In the genomic region with DNA sequence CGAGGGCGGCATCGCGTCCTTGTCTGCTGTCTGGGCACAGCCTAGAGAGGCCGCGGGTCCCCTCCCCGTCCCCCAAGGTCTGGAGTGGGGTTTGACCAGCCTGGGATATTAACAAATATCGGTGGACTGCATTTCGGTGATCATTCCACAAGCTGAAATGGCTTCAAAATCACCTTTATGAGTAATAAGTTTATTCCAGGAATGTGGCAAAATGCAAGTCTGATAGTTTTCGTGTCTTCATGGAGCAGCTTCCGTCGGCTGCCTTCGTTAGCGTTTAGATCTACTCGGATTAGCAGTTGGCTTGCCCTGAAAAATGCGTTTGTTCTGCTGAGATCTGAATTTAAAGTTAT, we compare ENCODE assay signal across 9 cellular contexts. TPM values are rescaled to one million over a fixed set of nuclear protein-coding genes. Genes with fewer than 3 reads are reported as not detected.
DNase-seq lines count a peak whose midpoint lies in the region; ATAC-seq, FAIRE-seq and TF ChIP-seq lines count a peak whose summit lies in the region.
"Had no signal": no experiment of that assay in that cellular context is flagged by ENCODE, and none has a peak within 500 bp of the region (broad histone marks: within the 10 kb centered on the region; RNA-seq: fewer than 3 reads in every experiment).

No MANE protein-coding gene starts in this region.

- CTCF ChIA-PET in activated CD8-positive, alpha-beta T cell treated with anti-CD3 and anti-CD28 coated beads for 36 hours (lab: Charles Lee): interaction anchor here (0.6 to 2.8 kb wide), 8 partner anchors 10 to 235 kb away, joined by 3 to 14 read pairs (median 5); no protein-coding TSS in a partner anchor

- POLR2A ChIA-PET in activated CD8-positive, alpha-beta T cell treated with anti-CD3 and anti-CD28 coated beads for 36 hours (lab: Charles Lee): interaction anchor here (0.6 to 1.4 kb wide), 2 partner anchors 19 to 165 kb away, joined by 3 read pairs; no protein-coding TSS in a partner anchor

- H3K36me3 Mint-ChIP-seq in activated CD8-positive, alpha-beta T cell treated with anti-CD3 and anti-CD28 coated beads for 36 hours (ENCODE audit: low read depth): no peaks in the 10 kb centered on the region

- dilution Hi-C loops in keratinocyte (cut with MboI; ENCODE audit: extremely low pct_ligation_motif_present, low sequenced_read_pairs): no loop called here

- WGBS in heart right ventricle, 2 donors: 36 to 45% methylated on average over 16 of the region's 16 CpGs

- no peaks in the 10 kb centered on the region for H3K36me3 ChIP-seq in heart right ventricle
- H3K36me3 ChIP-seq in keratinocyte (ENCODE audit: control insufficient read depth in 2 of 2, extremely low read depth in 1 of 2, insufficient read depth in 2 of 2, low read length in 2 of 2): no peaks in the 10 kb centered on the region
- H3K36me3 ChIP-seq: left lung had no signal

- H3K9ac ChIP-seq in keratinocyte (ENCODE audit: control insufficient read depth, extremely low read depth, insufficient read depth, low read length): no peak overlapping the region

- peaks cover 12% of the 10 kb centered on the region for H3K4me1 Mint-ChIP-seq in activated CD8-positive, alpha-beta T cell treated with anti-CD3 and anti-CD28 coated beads for 36 hours (ENCODE audit: low read depth)

- H3K4me1 ChIP-seq in heart right ventricle (peaks cover 0 to 23% (median 12%) of the 10 kb centered on the region in 9 donors), keratinocyte (ENCODE audit: control insufficient read depth, extremely low read depth, insufficient read depth, low read length) (no peaks in the 10 kb centered on the region)

- intact Hi-C loops in heart right ventricle (cut with DNase I) (loop anchor here (2.0 to 10.0 kb wide), 12 partner anchors 21 to 177 kb away; no protein-coding TSS in a partner anchor), Right ventricle myocardium superior (cut with DNase I) (loop anchor here (5.0 to 10.0 kb wide), 3 partner anchors 35 to 127 kb away; no protein-coding TSS in a partner anchor)
- intact Hi-C loops in activated CD8-positive, alpha-beta T cell treated with anti-CD3 and anti-CD28 coated beads for 36 hours (cut with micrococcal nuclease): loop anchor here (5.0 to 10.0 kb wide), 2 partner anchors 35 to 177 kb away; no protein-coding TSS in a partner anchor

- H3K27ac ChIP-seq in heart right ventricle (peak overlapping the region in 9 of 10 donors; percentile 68 to 89 (median 80)), keratinocyte (ENCODE audit: control insufficient read depth, insufficient read depth, low read length) (no peak overlapping the region)
- H3K27ac ChIP-seq: left lung had no signal

- DNase-seq in heart right ventricle (no peak), Right ventricle myocardium superior (no peak), keratinocyte (ENCODE audit: low read depth, low spot score) (no peak), EL (no peak), NCI-H1417 treated with DMSO at 0.1 percent for 48 hours (lab: John Stamatoyannopoulos, UW) (no peak)
- no peak for DNase-seq in activated CD8-positive, alpha-beta T cell treated with anti-CD3 and anti-CD28 coated beads for 36 hours
- no peak for DNase-seq in stimulated activated CD4-positive, alpha-beta T cell treated with anti-CD3 and anti-CD28 coated beads, Interleukin-4, amount 100 ng/mL, for 1 hour

- no peak overlapping the region for H3K27ac Mint-ChIP-seq in activated CD8-positive, alpha-beta T cell treated with anti-CD3 and anti-CD28 coated beads for 36 hours

- H3K4me3 Mint-ChIP-seq in activated CD8-positive, alpha-beta T cell treated with anti-CD3 and anti-CD28 coated beads for 36 hours: peak overlapping the region; percentile 75

- ATAC-seq in heart right ventricle (peak in 3 of 8 donors; percentile 12 to 32 (median 12)), Right ventricle myocardium superior (ENCODE audit: poor library complexity) (no peak), GM21619 (IDR thresholded peaks at IDR 0.05; ENCODE audit: unreplicated experiment) (no peak)
- ATAC-seq in activated CD8-positive, alpha-beta T cell treated with anti-CD3 and anti-CD28 coated beads for 36 hours: no peak

- H3K27me3 ChIP-seq in heart right ventricle (peaks cover 0 to 84% (median 69%) of the 10 kb centered on the region in 7 donors), keratinocyte (ENCODE audit: control insufficient read depth, extremely low read depth, insufficient read depth, low read length) (peaks cover 45% of the 10 kb centered on the region)

- H4K20me1 ChIP-seq in keratinocyte (ENCODE audit: control insufficient read depth, extremely low read depth, insufficient read depth, low read length): no peaks in the 10 kb centered on the region

- H3K79me2 ChIP-seq in keratinocyte (ENCODE audit: control insufficient read depth, insufficient read depth, low read length): no peaks in the 10 kb centered on the region

- TF ChIP-seq CTCF in heart right ventricle (IDR thresholded peaks at IDR 0.05) (no peak), keratinocyte (optimal IDR thresholded peaks at IDR 0.05 in 1 of 3, IDR thresholded peaks at IDR 0.05 in 1 of 3, conservative IDR thresholded peaks at IDR 0.05 in 1 of 3; ENCODE audit: extremely low read depth in 1 of 3, insufficient read depth in 2 of 3, low read length in 3 of 3) (no peak)
- no peak for TF ChIP-seq CTCF in activated CD8-positive, alpha-beta T cell treated with anti-CD3 and anti-CD28 coated beads for 36 hours (IDR thresholded peaks at IDR 0.05)

- no peak for FAIRE-seq in keratinocyte (lab: Jason Lieb, UNC)

- peak overlapping the region; percentile 79 for H3K4me2 ChIP-seq in keratinocyte (ENCODE audit: control insufficient read depth, extremely low read depth, insufficient read depth, low read depth, low read length)

- H3K9me3 ChIP-seq in heart right ventricle (no peaks in the 10 kb centered on the region), keratinocyte (ENCODE audit: control insufficient read depth, low read depth, low read length) (no peaks in the 10 kb centered on the region)
- H3K9me3 ChIP-seq: left lung had no signal

- peaks cover 33% of the 10 kb centered on the region for H3K27me3 Mint-ChIP-seq in activated CD8-positive, alpha-beta T cell treated with anti-CD3 and anti-CD28 coated beads for 36 hours

- no peaks in the 10 kb centered on the region for H3K9me1 ChIP-seq in keratinocyte (ENCODE audit: control insufficient read depth, extremely low read depth, insufficient read depth, low read length)

- H2AFZ ChIP-seq in keratinocyte (ENCODE audit: control insufficient read depth, low read length): no peak overlapping the region

- H3K4me3 ChIP-seq in heart right ventricle: peak overlapping the region in 9 of 10 donors; percentile 49 to 66 (median 63)
- no peak overlapping the region for H3K4me3 ChIP-seq in keratinocyte (ENCODE audit: control insufficient read depth in 2 of 3, extremely low read depth in 1 of 3, insufficient read depth in 2 of 3, low read depth in 1 of 3, low read length in 3 of 3)

- H3K9me3 Mint-ChIP-seq in activated CD8-positive, alpha-beta T cell treated with anti-CD3 and anti-CD28 coated beads for 36 hours: no peaks in the 10 kb centered on the region

RNA-seq across cellular contexts. Expression of gene GJA3, which starts 1.1 kb away (rescaled TPM):
- total RNA-seq in heart right ventricle: 10 to 100 TPM; 14.2 to 30.1 (median 19.4) TPM
- 1 to 10 TPM; 4.0 to 4.3 TPM for polyA plus RNA-seq in heart right ventricle
- 13.9 TPM for total RNA-seq in Right ventricle myocardium superior
- total RNA-seq in activated CD8-positive, alpha-beta T cell treated with anti-CD3 and anti-CD28 coated beads for 36 hours: under 1 TPM; 0.32 to 0.51 TPM
- polyA plus RNA-seq in keratinocyte: 0.07 to 0.13 TPM (median 0.09 TPM) in 3 replicates
- polyA plus RNA-seq in keratinocyte (2011; ENCODE audit: low read depth): 0.10 TPM
- polyA plus RNA-seq in keratinocyte (2011; cell fraction: cytosol; rRNA removed): 0.10 and 0.11 TPM in 2 replicates
- polyA plus RNA-seq in keratinocyte (2011; cell fraction: nucleus; rRNA removed): 0.21 and 0.22 TPM in 2 replicates
- 0.13 and 0.17 TPM in 2 replicates for polyA plus RNA-seq in keratinocyte (2012; ENCODE audit: low replicate concordance)
- 0.10 to 0.13 TPM in 2 of 3 replicates, not detected in the other for polyA minus RNA-seq in keratinocyte
- not detected for polyA minus RNA-seq in keratinocyte (2011; cell fraction: cytosol; rRNA and poly(A)+ RNA removed)
- 0.21 and 0.23 TPM in 2 replicates for polyA minus RNA-seq in keratinocyte (2011; cell fraction: nucleus; rRNA and poly(A)+ RNA removed)

RNA-seq across cellular contexts. Expression of gene GJB2, which starts 30.8 kb away (rescaled TPM):
- total RNA-seq in heart right ventricle (under 1 TPM in 9 of 10 donors, not detected in 1; 0.09 to 0.44 (median 0.21) TPM), Right ventricle myocardium superior (0.38 TPM)
- polyA plus RNA-seq in heart right ventricle (under 1 TPM; 0.29 to 0.90 TPM), keratinocyte (364 to 604 TPM (median 374 TPM) in 3 replicates)
- 1 to 10 TPM in 1 of 2 experiments, under 1 TPM in 1; 0.83 to 1.1 TPM for total RNA-seq in activated CD8-positive, alpha-beta T cell treated with anti-CD3 and anti-CD28 coated beads for 36 hours
- 198 TPM for polyA plus RNA-seq in keratinocyte (2011; ENCODE audit: low read depth)
- 333 and 385 TPM in 2 replicates for polyA plus RNA-seq in keratinocyte (2011; cell fraction: cytosol; rRNA removed)
- polyA plus RNA-seq in keratinocyte (2011; cell fraction: nucleus; rRNA removed): 582 and 627 TPM in 2 replicates
- 265 and 800 TPM in 2 replicates for polyA plus RNA-seq in keratinocyte (2012; ENCODE audit: low replicate concordance)
- polyA minus RNA-seq in keratinocyte: 246 to 619 TPM (median 333 TPM) in 3 replicates
- polyA minus RNA-seq in keratinocyte (2011; cell fraction: cytosol; rRNA and poly(A)+ RNA removed): 223 TPM
- 156 and 373 TPM in 2 replicates for polyA minus RNA-seq in keratinocyte (2011; cell fraction: nucleus; rRNA and poly(A)+ RNA removed)

Comparison
In these comparisons a context has a peak if more than half of its experiments do, and no peak if none do; other contexts are left out.
1. H3K4me3 ChIP-seq: peak in heart right ventricle (9 of 10); none in keratinocyte (0 of 3).